ENCODE assay signal across 19 cellular contexts in the genomic region with DNA sequence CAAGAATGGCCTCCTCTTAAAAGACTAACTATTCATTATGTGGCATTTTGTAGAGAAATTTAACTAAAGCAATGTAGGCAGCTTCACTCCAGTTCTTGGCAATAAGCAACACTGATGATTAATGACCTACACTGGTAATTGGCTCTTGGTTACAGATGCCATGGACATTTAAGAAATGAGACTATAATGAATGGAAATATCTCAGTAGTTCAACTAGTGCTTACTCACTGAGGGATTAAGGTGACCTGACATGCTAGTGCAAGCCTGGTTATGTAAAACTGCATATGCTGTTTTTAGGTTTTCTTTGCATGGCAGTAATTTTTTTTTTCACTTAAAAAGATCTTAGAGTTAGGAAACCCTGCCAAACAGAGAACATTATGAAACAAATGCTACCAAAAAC.
"Had no signal": no experiment of that assay in that cellular context is flagged by ENCODE, and none has a peak within 500 bp of the region (broad histone marks: within the 10 kb centered on the region; RNA-seq: fewer than 3 reads in every experiment).

No MANE protein-coding gene starts in this region.

- H3K27me3 ChIP-seq: colonic mucosa, left lung, sigmoid colon, suprapubic skin, upper lobe of left lung had no signal

- H3K9me3 ChIP-seq: colonic mucosa, left lung, sigmoid colon, suprapubic skin, upper lobe of left lung had no signal

- H3K27ac ChIP-seq: colonic mucosa, left lung, sigmoid colon, suprapubic skin, upper lobe of left lung had no signal

- H3K36me3 ChIP-seq: colonic mucosa, left lung, sigmoid colon, suprapubic skin, upper lobe of left lung had no signal

- DNase-seq: activated CD4-positive, alpha-beta T cell treated with anti-CD3 and anti-CD28 coated beads, Interleukin-2, amount 50 U/mL, for 48 hours; activated gamma-delta T cell; activated T-cell treated with anti-CD3 and anti-CD28 coated beads, Interleukin-2, amount 50 U/mL, for 4 hours; aorta; caudate nucleus; colonic mucosa; effector CD8-positive, alpha-beta T cell; head of caudate nucleus; islet precursor cell; left lung; nucleus accumbens; sigmoid colon; stimulated activated CD4-positive, alpha-beta T cell treated with anti-CD3 and anti-CD28 coated beads, Interleukin-12 subunit alpha, Interleukin-12 subunit beta, amount 100 ng/mL, for 4 hours; stimulated activated naive CD4-positive, alpha-beta T cell treated with Interleukin-2 at 50 U/mL for 16 hours; SW 1271; upper lobe of left lung had no signal

- H3K4me3 ChIP-seq: colonic mucosa, left lung, sigmoid colon, suprapubic skin, upper lobe of left lung had no signal

- H3K4me1 ChIP-seq: colonic mucosa, left lung, sigmoid colon, upper lobe of left lung had no signal

- ATAC-seq: activated CD4-positive, CD25-positive, alpha-beta regulatory T cell treated with anti-CD3 and anti-CD28 coated beads, Interleukin-2, amount 50 U/mL, for 24 hours; activated T-cell treated with anti-CD3 and anti-CD28 coated beads, Interleukin-2, amount 50 U/mL, for 4 hours; left lung; natural killer cell treated with Interleukin-12 subunit alpha and Interleukin-12 subunit beta and Interleukin-15 and Interleukin-18, amount 100 ng/mL, for 72 hours had no signal
